ENCODE assay signal across 8 cellular contexts in genomic region chr5:130871346-130872086, GRCh38.
DNase-seq lines count a peak whose midpoint lies in the region; ATAC-seq and TF ChIP-seq lines count a peak whose summit lies in the region.

No MANE protein-coding gene starts in this region.

- no peaks in the 10 kb centered on the region for H3K9me3 ChIP-seq in esophagus squamous epithelium
- no peaks in the 10 kb centered on the region for H3K9me3 ChIP-seq in trophoblast cell (ENCODE audit: insufficient read depth, low read depth, low read length)

- H3K4me2 ChIP-seq in trophoblast cell (ENCODE audit: low read length) = no peak overlapping the region

- no peak overlapping the region for H4K91ac ChIP-seq in trophoblast cell (ENCODE audit: low read depth, low read length)

- DNase-seq in GM06990 (ENCODE audit: extremely low read depth, insufficient read length) (no peak), KBM-7 (peak; percentile 74), esophagus squamous epithelium (lab: John Stamatoyannopoulos, UW) (no peak), trophoblast cell (peak; percentile 13 to 76), mucosa of gallbladder (ENCODE audit: low spot score) (no peak), hippocampal formation (lab: John Stamatoyannopoulos, UW) (no peak)
- peak; percentile 33 for DNase-seq in activated CD4-positive, alpha-beta T cell treated with anti-CD3 and anti-CD28 coated beads, Interleukin-2, amount 50 U/mL, for 1 hour

- no peak overlapping the region for H3K18ac ChIP-seq in trophoblast cell (ENCODE audit: low read length)

- H2BK12ac ChIP-seq in trophoblast cell (ENCODE audit: low read length) = no peak overlapping the region

- H3K36me3 ChIP-seq in GM06990 (ENCODE audit: control insufficient read depth, insufficient read depth, low read length) (no peaks in the 10 kb centered on the region), esophagus squamous epithelium (no peaks in the 10 kb centered on the region), trophoblast cell (ENCODE audit: control insufficient read depth in 1 of 2, insufficient read depth in 2 of 2, low read length in 2 of 2) (no peaks in the 10 kb centered on the region)

- H2BK5ac ChIP-seq in trophoblast cell (ENCODE audit: low read depth, low read length, poor library complexity) = no peak overlapping the region

- H3K79me2 ChIP-seq in trophoblast cell (ENCODE audit: control insufficient read depth, insufficient read depth, low read length, poor library complexity) = no peaks in the 10 kb centered on the region

- no peak overlapping the region for H3K14ac ChIP-seq in trophoblast cell (ENCODE audit: low read length)

- TF ChIP-seq CTCF in GM06990 (IDR thresholded peaks at IDR 0.05; ENCODE audit: insufficient read depth, low read length, poor library complexity, severe bottlenecking) (peak; percentile 76), esophagus squamous epithelium (IDR thresholded peaks at IDR 0.05) (peak; percentile 15 to 61 (median 50))

- no peak overlapping the region for H4K8ac ChIP-seq in trophoblast cell (ENCODE audit: low read depth, low read length)

- peaks cover 8% of the 10 kb centered on the region for H3K79me1 ChIP-seq in trophoblast cell (ENCODE audit: low read length)

- no peak for TF ChIP-seq POLR2A in esophagus squamous epithelium (IDR thresholded peaks at IDR 0.05)

- H3K23ac ChIP-seq in trophoblast cell (ENCODE audit: low read length) = no peak overlapping the region

- H2AK5ac ChIP-seq in trophoblast cell (ENCODE audit: low read length) = no peak overlapping the region

- H4K12ac ChIP-seq in trophoblast cell (ENCODE audit: low read depth, low read length) = no peak overlapping the region

- WGBS in esophagus squamous epithelium, 2 donors = 57 to 60% methylated on average over 5 to 7 of the region's 7 CpGs
- WGBS in trophoblast cell (ENCODE audit: extremely low coverage, insufficient coverage, insufficient read length) = no CpG with 5 or more reads among the region's 7 CpGs

- intact Hi-C loops in esophagus squamous epithelium (cut with DNase I) = no loop called here

- no peak overlapping the region for H3K9ac ChIP-seq in trophoblast cell (ENCODE audit: low read length)

- peak overlapping the region in 1 of 4 donors; percentile 33 for H3K27ac ChIP-seq in esophagus squamous epithelium
- H3K27ac ChIP-seq in trophoblast cell (ENCODE audit: low read depth, low read length) = peak overlapping the region; percentile 79

- in situ Hi-C loops in KBM-7 (cut with MboI; ENCODE audit: low pct_unique_long_range_greater_than_20kb, low sequenced_read_pairs) = no loop called here

- H3K4me3 ChIP-seq in GM06990 (replicated peaks; ENCODE audit: low read depth, low read length) = no peak overlapping the region
- no peak overlapping the region for H3K4me3 ChIP-seq in esophagus squamous epithelium
- H3K4me3 ChIP-seq in trophoblast cell (ENCODE audit: low read depth, low read length) = no peak overlapping the region

- peak; percentile 90 for ATAC-seq in GM21515 (IDR thresholded peaks at IDR 0.05; ENCODE audit: unreplicated experiment)

- no peaks in the 10 kb centered on the region for H3K4me1 ChIP-seq in esophagus squamous epithelium
- H3K4me1 ChIP-seq in trophoblast cell (ENCODE audit: control insufficient read depth in 1 of 2, insufficient read depth in 2 of 2, low read length in 2 of 2) = peaks cover 3 to 11% of the 10 kb centered on the region in 2 experiments

- H3K27me3 ChIP-seq in GM06990 (replicated peaks; ENCODE audit: control insufficient read depth, insufficient read depth, low read length) (no peaks in the 10 kb centered on the region), esophagus squamous epithelium (no peaks in the 10 kb centered on the region), trophoblast cell (ENCODE audit: insufficient read depth, low read length) (no peaks in the 10 kb centered on the region)

- H2BK120ac ChIP-seq in trophoblast cell (ENCODE audit: insufficient read depth, low read length, poor library complexity) = no peak overlapping the region

- H2AFZ ChIP-seq in trophoblast cell (ENCODE audit: insufficient read depth, low read length, poor library complexity) = no peak overlapping the region

- H3K4ac ChIP-seq in trophoblast cell (ENCODE audit: low read depth, low read length) = no peak overlapping the region

Comparison
In these comparisons a context has a peak if more than half of its experiments do, and no peak if none do; other contexts are left out.
1. DNase-seq: peak in KBM-7 (single experiment), activated CD4-positive, alpha-beta T cell treated with anti-CD3 and anti-CD28 coated beads, Interleukin-2, amount 50 U/mL, for 1 hour (single experiment) and trophoblast cell (2 of 2); none in GM06990 (single experiment), esophagus squamous epithelium (single experiment), mucosa of gallbladder (single experiment) and hippocampal formation (0 of 2).